In the genomic region with DNA sequence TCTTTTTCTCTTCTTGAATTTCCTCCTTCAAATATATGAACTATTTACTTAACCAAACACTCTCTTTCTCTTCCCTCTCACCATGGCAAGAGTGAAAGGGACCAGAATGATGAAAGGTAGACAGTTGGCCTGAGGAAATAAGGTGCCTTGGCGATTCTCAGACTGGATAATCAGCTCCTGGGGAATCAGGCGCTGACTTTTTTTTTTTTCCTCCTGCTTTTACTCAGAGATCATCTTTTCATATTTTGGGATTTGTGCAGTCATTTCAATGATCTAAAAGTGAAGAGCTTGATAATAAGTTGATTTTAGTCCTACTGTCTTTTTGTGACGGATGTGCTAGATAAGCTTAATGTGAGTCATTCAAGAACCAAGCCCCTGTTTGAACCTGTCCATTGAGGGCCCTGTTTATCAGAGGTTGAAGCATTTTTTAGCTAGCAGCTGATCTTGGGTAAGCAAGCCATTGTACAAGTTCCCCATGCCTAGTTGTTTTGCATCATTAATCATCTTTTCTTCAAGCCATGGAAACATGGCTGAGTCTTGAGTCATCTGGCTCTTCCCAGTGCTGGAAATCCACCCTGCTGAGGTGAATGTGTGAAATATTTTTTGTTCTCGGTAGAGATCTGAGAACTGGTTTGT, we compare ENCODE assay signal across 1 cellular context.
TF ChIP-seq lines count a peak whose summit lies in the region.

No MANE protein-coding gene starts in this region.

TF ChIP-seq in K562, 482 proteins besides CTCF, POLR2A, EP300 and RAD21 (continued from another document and continues in another):
- TF ChIP-seq, protein P1, sequence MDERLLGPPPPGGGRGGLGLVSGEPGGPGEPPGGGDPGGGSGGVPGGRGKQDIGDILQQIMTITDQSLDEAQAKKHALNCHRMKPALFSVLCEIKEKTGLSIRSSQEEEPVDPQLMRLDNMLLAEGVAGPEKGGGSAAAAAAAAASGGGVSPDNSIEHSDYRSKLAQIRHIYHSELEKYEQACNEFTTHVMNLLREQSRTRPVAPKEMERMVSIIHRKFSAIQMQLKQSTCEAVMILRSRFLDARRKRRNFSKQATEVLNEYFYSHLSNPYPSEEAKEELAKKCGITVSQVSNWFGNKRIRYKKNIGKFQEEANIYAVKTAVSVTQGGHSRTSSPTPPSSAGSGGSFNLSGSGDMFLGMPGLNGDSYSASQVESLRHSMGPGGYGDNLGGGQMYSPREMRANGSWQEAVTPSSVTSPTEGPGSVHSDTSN (CRISPR knock-in tag; IDR thresholded peaks at IDR 0.05; ENCODE audit: low read depth), result no peak
- TF ChIP-seq, protein P1 (tag; conservative IDR thresholded peaks at IDR 0.05; ENCODE audit: low read depth), result peak; percentile 92
- no peak for TF ChIP-seq TAL1 (IDR thresholded peaks at IDR 0.05)
- no peak for TF ChIP-seq ZNF75A (CRISPR knock-in tag; IDR thresholded peaks at IDR 0.05)
- TF ChIP-seq MAZ (CRISPR knock-in tag; conservative IDR thresholded peaks at IDR 0.05 in 1 of 2, IDR thresholded peaks at IDR 0.05 in 1 of 2), result peak in 1 of 2 experiments; percentile 25; a peak in 1 of 4 replicates
- peak; percentile 44 for TF ChIP-seq CBFA2T3 (IDR thresholded peaks at IDR 0.05)
- TF ChIP-seq GTF2F1 (IDR thresholded peaks at IDR 0.05; ENCODE audit: low read depth, low read length), result no peak
- TF ChIP-seq ATF4 (CRISPR knock-in tag; IDR thresholded peaks at IDR 0.05), result 0 out of 2 replicates have a peak, but pooled peaks have one; percentile 26
- TF ChIP-seq COPS2 (conservative IDR thresholded peaks at IDR 0.05), result no peak
- TF ChIP-seq FOS (IDR thresholded peaks at IDR 0.05; ENCODE audit: extremely low read depth, insufficient read length), result peak; percentile 6
- 0 out of 2 replicates have a peak, but pooled peaks have one; percentile 10 for TF ChIP-seq MEF2D (tag; conservative IDR thresholded peaks at IDR 0.05; ENCODE audit: low read depth)
- no peak for TF ChIP-seq ZNF23 (CRISPR knock-in tag; IDR thresholded peaks at IDR 0.05)
- TF ChIP-seq GMEB1 (CRISPR knock-in tag; IDR thresholded peaks at IDR 0.05), result no peak
- no peak for TF ChIP-seq ZNF354B (CRISPR knock-in tag; IDR thresholded peaks at IDR 0.05)
- no peak for TF ChIP-seq ZNF766 (CRISPR knock-in tag; conservative IDR thresholded peaks at IDR 0.05)
- peak; percentile 89 for TF ChIP-seq SOX6 (IDR thresholded peaks at IDR 0.05)
- TF ChIP-seq JUND (IDR thresholded peaks at IDR 0.05; ENCODE audit: borderline replicate concordance, low read depth, low read length), result peak; percentile 75; the same call in 1 of the 2 replicates
- TF ChIP-seq JUND (tag; IDR thresholded peaks at IDR 0.05; ENCODE audit: borderline replicate concordance, low read depth, low read length), result peak; percentile 92
- TF ChIP-seq CBFA2T2 (conservative IDR thresholded peaks at IDR 0.05), result peak; percentile 26; the same call in 1 of the 2 replicates
- TF ChIP-seq ZFP30 (CRISPR knock-in tag; IDR thresholded peaks at IDR 0.05; ENCODE audit: borderline replicate concordance), result no peak
- no peak for TF ChIP-seq SIN3B (IDR thresholded peaks at IDR 0.05; ENCODE audit: low read depth)
- TF ChIP-seq ZEB2 (IDR thresholded peaks at IDR 0.05), result peak; percentile 80
- no peak for TF ChIP-seq CEBPG (CRISPR knock-in tag; IDR thresholded peaks at IDR 0.05)
- peak; percentile 25 to 78; a peak in 3 of 4 replicates for TF ChIP-seq CEBPG (tag; conservative IDR thresholded peaks at IDR 0.05 in 1 of 2, IDR thresholded peaks at IDR 0.05 in 1 of 2)
- peak; percentile 62 for TF ChIP-seq DPF2 (IDR thresholded peaks at IDR 0.05)
- TF ChIP-seq MCM5 (IDR thresholded peaks at IDR 0.05; ENCODE audit: low read depth), result no peak
- no peak for TF ChIP-seq TRIM24 (IDR thresholded peaks at IDR 0.05)
- TF ChIP-seq CLOCK (CRISPR knock-in tag; IDR thresholded peaks at IDR 0.05; ENCODE audit: borderline replicate concordance), result no peak
- TF ChIP-seq NUFIP1 (IDR thresholded peaks at IDR 0.05; ENCODE audit: partially characterized antibody), result no peak
- peak; percentile 60; the same call in 1 of the 2 replicates for TF ChIP-seq SMARCA4 (IDR thresholded peaks at IDR 0.05)
- TF ChIP-seq FOXK2 (conservative IDR thresholded peaks at IDR 0.05 in 1 of 2, IDR thresholded peaks at IDR 0.05 in 1 of 2; ENCODE audit: low read depth in 2 of 2), result peak; percentile 80 to 84; a peak in 3 of 4 replicates
- no peak for TF ChIP-seq ELF1 (tag; IDR thresholded peaks at IDR 0.05)
- TF ChIP-seq POLR2AphosphoS2 (IDR thresholded peaks at IDR 0.05; ENCODE audit: low read length), result no peak
- TF ChIP-seq CREM (IDR thresholded peaks at IDR 0.05; ENCODE audit: low read depth), result peak; percentile 23; the same call in 1 of the 2 replicates
- peak; percentile 53; the same call in 1 of the 2 replicates for TF ChIP-seq TFAP4 (CRISPR knock-in tag; IDR thresholded peaks at IDR 0.05; ENCODE audit: borderline replicate concordance)
- TF ChIP-seq ZBTB17 (CRISPR knock-in tag; IDR thresholded peaks at IDR 0.05), result 0 out of 2 replicates have a peak, but pooled peaks have one; percentile 19
- no peak for TF ChIP-seq RBM34 (IDR thresholded peaks at IDR 0.05; ENCODE audit: borderline replicate concordance, insufficient read depth, low read length)
- 0 out of 2 replicates have a peak, but pooled peaks have one; percentile 30 for TF ChIP-seq GATA2 (CRISPR knock-in tag; IDR thresholded peaks at IDR 0.05)
- TF ChIP-seq NEUROD1 (IDR thresholded peaks at IDR 0.05; ENCODE audit: borderline replicate concordance, low read depth, low read length, partially characterized antibody), result no peak
- TF ChIP-seq, protein P2, sequence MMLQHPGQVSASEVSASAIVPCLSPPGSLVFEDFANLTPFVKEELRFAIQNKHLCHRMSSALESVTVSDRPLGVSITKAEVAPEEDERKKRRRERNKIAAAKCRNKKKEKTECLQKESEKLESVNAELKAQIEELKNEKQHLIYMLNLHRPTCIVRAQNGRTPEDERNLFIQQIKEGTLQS (IDR thresholded peaks at IDR 0.05), result peak; percentile 68; the same call in 1 of the 2 replicates
- TF ChIP-seq, protein P2 (CRISPR knock-in tag; conservative IDR thresholded peaks at IDR 0.05), result no peak
- TF ChIP-seq CREB3L1 (IDR thresholded peaks at IDR 0.05; ENCODE audit: borderline replicate concordance, low read depth), result no peak
- TF ChIP-seq SPI1 (IDR thresholded peaks at IDR 0.05; ENCODE audit: borderline replicate concordance, low read depth, low read length), result no peak
- TF ChIP-seq, protein P3, sequence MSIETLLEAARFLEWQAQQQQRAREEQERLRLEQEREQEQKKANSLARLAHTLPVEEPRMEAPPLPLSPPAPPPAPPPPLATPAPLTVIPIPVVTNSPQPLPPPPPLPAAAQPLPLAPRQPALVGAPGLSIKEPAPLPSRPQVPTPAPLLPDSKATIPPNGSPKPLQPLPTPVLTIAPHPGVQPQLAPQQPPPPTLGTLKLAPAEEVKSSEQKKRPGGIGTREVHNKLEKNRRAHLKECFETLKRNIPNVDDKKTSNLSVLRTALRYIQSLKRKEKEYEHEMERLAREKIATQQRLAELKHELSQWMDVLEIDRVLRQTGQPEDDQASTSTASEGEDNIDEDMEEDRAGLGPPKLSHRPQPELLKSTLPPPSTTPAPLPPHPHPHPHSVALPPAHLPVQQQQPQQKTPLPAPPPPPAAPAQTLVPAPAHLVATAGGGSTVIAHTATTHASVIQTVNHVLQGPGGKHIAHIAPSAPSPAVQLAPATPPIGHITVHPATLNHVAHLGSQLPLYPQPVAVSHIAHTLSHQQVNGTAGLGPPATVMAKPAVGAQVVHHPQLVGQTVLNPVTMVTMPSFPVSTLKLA (conservative IDR thresholded peaks at IDR 0.05), result 0 out of 4 replicates have a peak, but pooled peaks of 1 of the 2 experiments have one; percentile 18
- 0 out of 2 replicates have a peak, but pooled peaks have one; percentile 25 for TF ChIP-seq SMARCC2 (IDR thresholded peaks at IDR 0.05; ENCODE audit: low read depth)
- TF ChIP-seq, protein P4, sequence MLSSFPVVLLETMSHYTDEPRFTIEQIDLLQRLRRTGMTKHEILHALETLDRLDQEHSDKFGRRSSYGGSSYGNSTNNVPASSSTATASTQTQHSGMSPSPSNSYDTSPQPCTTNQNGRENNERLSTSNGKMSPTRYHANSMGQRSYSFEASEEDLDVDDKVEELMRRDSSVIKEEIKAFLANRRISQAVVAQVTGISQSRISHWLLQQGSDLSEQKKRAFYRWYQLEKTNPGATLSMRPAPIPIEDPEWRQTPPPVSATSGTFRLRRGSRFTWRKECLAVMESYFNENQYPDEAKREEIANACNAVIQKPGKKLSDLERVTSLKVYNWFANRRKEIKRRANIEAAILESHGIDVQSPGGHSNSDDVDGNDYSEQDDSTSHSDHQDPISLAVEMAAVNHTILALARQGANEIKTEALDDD (IDR thresholded peaks at IDR 0.05), result peak; percentile 93
- TF ChIP-seq NFATC3 (IDR thresholded peaks at IDR 0.05), result no peak
- peak; percentile 34; the same call in 1 of the 2 replicates for TF ChIP-seq MTA1 (IDR thresholded peaks at IDR 0.05; ENCODE audit: borderline replicate concordance)
- peak; percentile 54; the same call in 1 of the 2 replicates for TF ChIP-seq JUN (IDR thresholded peaks at IDR 0.05; ENCODE audit: borderline replicate concordance, low read depth, low read length)
- TF ChIP-seq JUN (CRISPR knock-in tag; IDR thresholded peaks at IDR 0.05; ENCODE audit: borderline replicate concordance), result no peak
- no peak for TF ChIP-seq NCOA2 (IDR thresholded peaks at IDR 0.05; ENCODE audit: partially characterized antibody in 2 of 2)
- TF ChIP-seq NRF1 (conservative IDR thresholded peaks at IDR 0.05 in 1 of 2, IDR thresholded peaks at IDR 0.05 in 1 of 2), result no peak
- TF ChIP-seq TAF1 (IDR thresholded peaks at IDR 0.05; ENCODE audit: control insufficient read depth, extremely low read depth, insufficient read depth, low read length, severe bottlenecking), result no peak
